Comparison of ENCODE assay signal across 1 cellular context in genomic region chr14:31182016-31182415, GRCh38.
TF ChIP-seq lines count a peak whose summit lies in the region.

No MANE protein-coding gene starts in this region.

TF ChIP-seq in HepG2, 621 proteins besides CTCF, POLR2A, EP300 and RAD21:
- TF ChIP-seq ZNF770 (CRISPR knock-in tag; IDR thresholded peaks at IDR 0.05) (peak; percentile 57; the same call in 1 of the 2 replicates), TBP (CRISPR knock-in tag; IDR thresholded peaks at IDR 0.05) (0 out of 2 replicates have a peak, but pooled peaks have one; percentile 36), ZNF224 (CRISPR knock-in tag; IDR thresholded peaks at IDR 0.05) (0 out of 2 replicates have a peak, but pooled peaks have one; percentile 9), BORCS8-MEF2B (CRISPR knock-in tag; IDR thresholded peaks at IDR 0.05) (0 out of 2 replicates have a peak, but pooled peaks have one; percentile 29), ZSCAN9 (CRISPR knock-in tag; IDR thresholded peaks at IDR 0.05; ENCODE audit: borderline replicate concordance) (0 out of 2 replicates have a peak, but pooled peaks have one; percentile 9), ZNF121 (CRISPR knock-in tag; IDR thresholded peaks at IDR 0.05) (peak; percentile 62; the same call in 1 of the 2 replicates)
TF ChIP-seq in HepG2: peak in this region for 6; not testable (repeated sequence) for 615.
